In the genomic region with DNA sequence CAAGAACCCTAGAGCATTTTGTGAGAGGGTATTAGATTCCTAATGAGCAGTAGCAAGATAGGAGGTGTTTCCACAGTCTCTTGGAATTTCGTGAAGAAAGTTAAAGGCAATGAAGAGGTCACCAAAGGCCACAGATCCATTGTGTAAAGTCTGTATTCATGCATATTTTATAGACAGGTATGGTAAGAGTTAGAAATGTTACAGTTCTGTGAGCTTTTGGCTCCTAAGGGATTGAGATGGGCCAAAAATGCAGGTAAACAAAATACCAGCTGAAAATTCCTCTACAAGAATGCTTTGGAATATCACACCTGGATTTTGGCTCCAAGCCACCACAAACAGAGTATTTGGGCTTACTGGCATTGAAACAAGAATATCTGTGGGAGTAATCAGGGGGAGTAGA, we compare ENCODE assay signal across 25 cellular contexts.
"Had no signal": no experiment of that assay in that cellular context is flagged by ENCODE, and none has a peak within 500 bp of the region (broad histone marks: within the 10 kb centered on the region; RNA-seq: fewer than 3 reads in every experiment).

No MANE protein-coding gene starts in this region.

- H3K36me3 ChIP-seq: gastrocnemius medialis, stomach, thyroid gland, upper lobe of left lung, uterus had no signal

- H3K27ac Mint-ChIP-seq: effector memory CD8-positive, alpha-beta T cell; naive thymus-derived CD4-positive, alpha-beta T cell; nephron progenitor cell; stimulated activated effector memory CD8-positive, alpha-beta T cell treated with anti-CD3 and anti-CD28 coated beads, Interleukin-12 subunit alpha, Interleukin-12 subunit beta, amount 100 ng/mL, for 72 hours had no signal

- H3K4me3 ChIP-seq: gastrocnemius medialis, lung, smooth muscle cell, stomach, thyroid gland, upper lobe of left lung, uterus had no signal

- DNase-seq: cerebellar nuclear complex; cortex of kidney; effector memory CD8-positive, alpha-beta T cell; gastrocnemius medialis; head of caudate nucleus; kidney; mesenchymal stem cell; midbrain; naive thymus-derived CD4-positive, alpha-beta T cell; nephron progenitor cell; nucleus accumbens; posterior cingulate gyrus; stimulated activated CD4-positive, alpha-beta T cell treated with anti-CD3 and anti-CD28 coated beads, Interleukin-12 subunit alpha, Interleukin-12 subunit beta, amount 100 ng/mL, for 4 hours; stimulated activated CD4-positive, alpha-beta T cell treated with anti-CD3 and anti-CD28 coated beads, Interleukin-1b, Interleukin-23, amount 100 ng/mL, for 48 hours; stimulated activated CD4-positive, alpha-beta T cell treated with anti-CD3 and anti-CD28 coated beads, Interleukin-4, amount 100 ng/mL, for 24 hours; stimulated activated naive CD4-positive, alpha-beta T cell treated with Interleukin-2 at 50 U/mL for 16 hours; stomach; upper lobe of left lung; uterus had no signal

- H3K27me3 ChIP-seq: gastrocnemius medialis, stomach, thyroid gland, upper lobe of left lung, uterus had no signal

- H3K4me2 ChIP-seq: smooth muscle cell had no signal

- H3K9me3 ChIP-seq: gastrocnemius medialis, stomach, thyroid gland, upper lobe of left lung, uterus had no signal

- H3K27ac ChIP-seq: gastrocnemius medialis, stomach, upper lobe of left lung, uterus had no signal

- ATAC-seq: effector memory CD8-positive, alpha-beta T cell; gastrocnemius medialis; left lobe of liver; naive thymus-derived CD4-positive, alpha-beta T cell; sciatic nerve; stimulated activated effector memory CD8-positive, alpha-beta T cell treated with anti-CD3 and anti-CD28 coated beads, Interleukin-12 subunit alpha, Interleukin-12 subunit beta, amount 100 ng/mL, for 72 hours had no signal

- H3K4me1 ChIP-seq: gastrocnemius medialis, stomach, thyroid gland, upper lobe of left lung, uterus had no signal

- H3K36me3 Mint-ChIP-seq: naive thymus-derived CD4-positive, alpha-beta T cell; stimulated activated effector memory CD8-positive, alpha-beta T cell treated with anti-CD3 and anti-CD28 coated beads, Interleukin-12 subunit alpha, Interleukin-12 subunit beta, amount 100 ng/mL, for 72 hours had no signal

- H3K4me1 Mint-ChIP-seq: naive thymus-derived CD4-positive, alpha-beta T cell; stimulated activated effector memory CD8-positive, alpha-beta T cell treated with anti-CD3 and anti-CD28 coated beads, Interleukin-12 subunit alpha, Interleukin-12 subunit beta, amount 100 ng/mL, for 72 hours had no signal

- H3K9me3 Mint-ChIP-seq: effector memory CD8-positive, alpha-beta T cell; naive thymus-derived CD4-positive, alpha-beta T cell; nephron progenitor cell; stimulated activated effector memory CD8-positive, alpha-beta T cell treated with anti-CD3 and anti-CD28 coated beads, Interleukin-12 subunit alpha, Interleukin-12 subunit beta, amount 100 ng/mL, for 72 hours had no signal

- H3K4me3 Mint-ChIP-seq: effector memory CD8-positive, alpha-beta T cell; naive thymus-derived CD4-positive, alpha-beta T cell; nephron progenitor cell; stimulated activated effector memory CD8-positive, alpha-beta T cell treated with anti-CD3 and anti-CD28 coated beads, Interleukin-12 subunit alpha, Interleukin-12 subunit beta, amount 100 ng/mL, for 72 hours had no signal
